In the genomic region with DNA sequence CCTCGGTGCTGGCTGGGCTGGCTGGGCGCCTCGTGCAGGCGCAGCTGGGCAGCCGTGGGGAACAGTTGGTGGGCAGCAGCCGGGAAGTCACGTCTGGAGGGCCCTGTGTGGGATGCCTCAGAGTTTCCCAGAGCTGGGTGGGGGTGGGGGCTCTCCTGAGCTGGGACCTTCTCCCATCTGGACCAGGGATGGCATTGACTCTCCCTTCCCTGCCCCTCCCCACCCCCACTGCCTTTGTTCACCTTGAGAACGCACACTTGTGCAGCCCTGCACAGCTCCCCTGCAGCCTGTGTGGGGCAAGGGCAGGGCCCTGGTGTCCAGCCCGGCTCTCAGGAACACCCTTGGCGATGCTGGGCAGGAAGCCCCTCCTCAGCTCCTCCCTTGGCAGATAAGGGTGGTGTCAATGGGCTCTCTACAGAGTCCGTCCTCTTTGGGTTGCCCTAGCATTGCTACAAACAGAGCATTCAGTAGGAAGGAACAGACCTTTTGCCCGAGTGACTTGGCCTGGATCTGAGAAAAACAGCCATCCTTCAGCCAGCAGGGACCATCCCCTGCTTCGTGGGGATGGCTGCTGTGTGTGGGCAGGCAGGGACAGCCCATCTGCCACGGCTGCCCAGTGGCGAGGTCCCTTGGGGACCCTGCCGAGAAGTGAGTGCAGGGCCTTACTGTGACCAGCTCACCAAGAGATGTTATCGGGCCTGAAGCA, we compare ENCODE assay signal across 11 cellular contexts. TPM values are rescaled to one million over a fixed set of nuclear protein-coding genes. Genes with fewer than 3 reads are reported as not detected.
A peak's percentile ranks its signal among the peaks of the same experiment; 100 is the strongest.
DNase-seq lines count a peak whose midpoint lies in the region; ATAC-seq and TF ChIP-seq lines count a peak whose summit lies in the region.
"Had no signal": no experiment of that assay in that cellular context is flagged by ENCODE, and none has a peak within 500 bp of the region (broad histone marks: within the 10 kb centered on the region; RNA-seq: fewer than 3 reads in every experiment).

No MANE protein-coding gene starts in this region.

- H3K4me3 Mint-ChIP-seq in GM23338 = no peak overlapping the region
- H3K4me3 Mint-ChIP-seq: CD4-positive, alpha-beta T cell; T-helper 17 cell had no signal

- H3K9me3 Mint-ChIP-seq in GM23338 = no peaks in the 10 kb centered on the region
- H3K9me3 Mint-ChIP-seq: CD4-positive, alpha-beta T cell had no signal

- no peaks in the 10 kb centered on the region for H3K9me2 ChIP-seq in GM23338 (ENCODE audit: insufficient read depth)

- H3K27ac ChIP-seq in BLaER1 treated with 17β-estradiol and CSF1 and Interleukin-3, amounts not matched to agents 10 nM and 100 nM = peak overlapping the region in 10 of 11 experiments; percentile 55 to 91 (median 83); a peak in 20 of 22 replicates
- no peak overlapping the region for H3K27ac ChIP-seq in GM23338 (ENCODE audit: low read depth)
- H3K27ac ChIP-seq in WERI-Rb-1 = peak overlapping the region; percentile 93

- H3K27me3 ChIP-seq in BLaER1 treated with 17β-estradiol and CSF1 and Interleukin-3, amounts not matched to agents 10 nM and 100 nM = 0 out of 22 replicates have a peak, but pooled peaks cover 0 to 3% (median 0%) of the 10 kb centered on the region in 11 experiments
- H3K27me3 ChIP-seq in GM23338 (ENCODE audit: insufficient read depth) = no peaks in the 10 kb centered on the region
- no peaks in the 10 kb centered on the region for H3K27me3 ChIP-seq in WERI-Rb-1 (ENCODE audit: insufficient read depth, low read depth, severe bottlenecking)

- H4K20me1 ChIP-seq in BLaER1 treated with 17β-estradiol and CSF1 and Interleukin-3, amounts not matched to agents 10 nM and 100 nM = no peaks in the 10 kb centered on the region
- no peaks in the 10 kb centered on the region for H4K20me1 ChIP-seq in GM23338 (replicated peaks; ENCODE audit: insufficient read depth)

- H3K27ac Mint-ChIP-seq in GM23338 = no peak overlapping the region
- H3K27ac Mint-ChIP-seq: CD4-positive, alpha-beta T cell; T-helper 17 cell had no signal

- DNase-seq in GM23338 (ENCODE audit: low spot score) = no peak
- peak; percentile 88 for DNase-seq in WERI-Rb-1
- peak; percentile 6 for DNase-seq in mucosa of gallbladder (ENCODE audit: low spot score)
- no peak for DNase-seq in T-helper 2 cell
- no peak for DNase-seq in GM19240 (ENCODE audit: insufficient read length, low spot score)
- no peak for DNase-seq in NCI-H2107 treated with DMSO at 0.1 percent for 48 hours (lab: John Stamatoyannopoulos, UW; ENCODE audit: unreplicated experiment)
- DNase-seq: CD4-positive, alpha-beta T cell; T-helper 17 cell had no signal

- ATAC-seq in GM23338 (no peak), HG02885 (IDR thresholded peaks at IDR 0.05; ENCODE audit: poor library complexity, unreplicated experiment) (no peak)
- ATAC-seq: T-helper 17 cell had no signal

- peaks cover 44% of the 10 kb centered on the region for H3K4me1 Mint-ChIP-seq in GM23338

- no peaks in the 10 kb centered on the region for H3K9me3 ChIP-seq in BLaER1 treated with 17β-estradiol and CSF1 and Interleukin-3, amounts not matched to agents 10 nM and 100 nM (replicated peaks in 1 of 11)
- no peaks in the 10 kb centered on the region for H3K9me3 ChIP-seq in WERI-Rb-1 (ENCODE audit: severe bottlenecking)

- H3K27me3 Mint-ChIP-seq in GM23338 (ENCODE audit: insufficient read depth, low read depth, poor library complexity) = peaks cover 11% of the 10 kb centered on the region
- H3K27me3 Mint-ChIP-seq: CD4-positive, alpha-beta T cell had no signal

- H3F3A ChIP-seq in GM23338 (replicated peaks; ENCODE audit: low read depth) = 0 out of 2 replicates have a peak, but pooled peaks cover 1% of the 10 kb centered on the region

- peak overlapping the region in 8 of 10 experiments; percentile 0 to 46 (median 21); a peak in 7 of 20 replicates for H3K4me3 ChIP-seq in BLaER1 treated with 17β-estradiol and CSF1 and Interleukin-3, amounts not matched to agents 10 nM and 100 nM
- no peak overlapping the region for H3K4me3 ChIP-seq in GM23338
- H3K4me3 ChIP-seq in WERI-Rb-1 (ENCODE audit: low read depth, low read length) = no peak overlapping the region
- H3K4me3 ChIP-seq: skin epidermis had no signal

- no peaks in the 10 kb centered on the region; the same call in 2 of the 3 replicates for H3K36me3 Mint-ChIP-seq in GM23338 (ENCODE audit: low read depth)

- H3K9ac ChIP-seq in BLaER1 treated with 17β-estradiol and CSF1 and Interleukin-3, amounts not matched to agents 10 nM and 100 nM = peak overlapping the region; percentile 42 to 82 (median 73); a peak in 20 of 22 replicates

- peak overlapping the region; percentile 68 to 97 (median 88) for H3K4me2 ChIP-seq in BLaER1 treated with 17β-estradiol and CSF1 and Interleukin-3, amounts not matched to agents 10 nM and 100 nM
- H3K4me2 ChIP-seq in GM23338 = no peak overlapping the region

- H3K79me2 ChIP-seq in GM23338 (replicated peaks; ENCODE audit: insufficient read depth) = no peaks in the 10 kb centered on the region

- H2AFZ ChIP-seq in GM23338 = peak overlapping the region; percentile 56; the same call in 1 of the 2 replicates

- no peaks in the 10 kb centered on the region for H3K36me3 ChIP-seq in BLaER1 treated with 17β-estradiol and CSF1 and Interleukin-3, amounts not matched to agents 10 nM and 100 nM
- no peaks in the 10 kb centered on the region for H3K36me3 ChIP-seq in GM23338 (ENCODE audit: insufficient read depth)
- no peaks in the 10 kb centered on the region for H3K36me3 ChIP-seq in WERI-Rb-1

- TF ChIP-seq CTCF in GM23338 (conservative IDR thresholded peaks at IDR 0.05; ENCODE audit: low read depth in 2 of 2) = no peak
- 0 out of 2 replicates have a peak, but pooled peaks have one; percentile 12 for TF ChIP-seq CTCF in WERI-Rb-1 (IDR thresholded peaks at IDR 0.05; ENCODE audit: low read depth, low read length)

- H3K4me1 ChIP-seq in BLaER1 treated with 17β-estradiol and CSF1 and Interleukin-3, amounts not matched to agents 10 nM and 100 nM = peaks cover 59 to 97% (median 92%) of the 10 kb centered on the region in 10 experiments
- peaks cover 42% of the 10 kb centered on the region for H3K4me1 ChIP-seq in GM23338 (ENCODE audit: insufficient read depth)

TF ChIP-seq in GM23338, 12 proteins besides CTCF, POLR2A, EP300 and RAD21:
- no peak for TF ChIP-seq STAT1 (IDR thresholded peaks at IDR 0.05; ENCODE audit: unreplicated experiment)
- TF ChIP-seq, protein P1, sequence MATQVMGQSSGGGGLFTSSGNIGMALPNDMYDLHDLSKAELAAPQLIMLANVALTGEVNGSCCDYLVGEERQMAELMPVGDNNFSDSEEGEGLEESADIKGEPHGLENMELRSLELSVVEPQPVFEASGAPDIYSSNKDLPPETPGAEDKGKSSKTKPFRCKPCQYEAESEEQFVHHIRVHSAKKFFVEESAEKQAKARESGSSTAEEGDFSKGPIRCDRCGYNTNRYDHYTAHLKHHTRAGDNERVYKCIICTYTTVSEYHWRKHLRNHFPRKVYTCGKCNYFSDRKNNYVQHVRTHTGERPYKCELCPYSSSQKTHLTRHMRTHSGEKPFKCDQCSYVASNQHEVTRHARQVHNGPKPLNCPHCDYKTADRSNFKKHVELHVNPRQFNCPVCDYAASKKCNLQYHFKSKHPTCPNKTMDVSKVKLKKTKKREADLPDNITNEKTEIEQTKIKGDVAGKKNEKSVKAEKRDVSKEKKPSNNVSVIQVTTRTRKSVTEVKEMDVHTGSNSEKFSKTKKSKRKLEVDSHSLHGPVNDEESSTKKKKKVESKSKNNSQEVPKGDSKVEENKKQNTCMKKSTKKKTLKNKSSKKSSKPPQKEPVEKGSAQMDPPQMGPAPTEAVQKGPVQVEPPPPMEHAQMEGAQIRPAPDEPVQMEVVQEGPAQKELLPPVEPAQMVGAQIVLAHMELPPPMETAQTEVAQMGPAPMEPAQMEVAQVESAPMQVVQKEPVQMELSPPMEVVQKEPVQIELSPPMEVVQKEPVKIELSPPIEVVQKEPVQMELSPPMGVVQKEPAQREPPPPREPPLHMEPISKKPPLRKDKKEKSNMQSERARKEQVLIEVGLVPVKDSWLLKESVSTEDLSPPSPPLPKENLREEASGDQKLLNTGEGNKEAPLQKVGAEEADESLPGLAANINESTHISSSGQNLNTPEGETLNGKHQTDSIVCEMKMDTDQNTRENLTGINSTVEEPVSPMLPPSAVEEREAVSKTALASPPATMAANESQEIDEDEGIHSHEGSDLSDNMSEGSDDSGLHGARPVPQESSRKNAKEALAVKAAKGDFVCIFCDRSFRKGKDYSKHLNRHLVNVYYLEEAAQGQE (IDR thresholded peaks at IDR 0.05; ENCODE audit: unreplicated experiment) = no peak
- no peak for TF ChIP-seq POLR2AphosphoS5 (IDR thresholded peaks at IDR 0.05; ENCODE audit: low read depth)
- TF ChIP-seq NANOG (IDR thresholded peaks at IDR 0.05; ENCODE audit: borderline replicate concordance) = no peak
- TF ChIP-seq ZNF114 (CRISPR knock-in tag; IDR thresholded peaks at IDR 0.05) = no peak
- TF ChIP-seq, protein P2, sequence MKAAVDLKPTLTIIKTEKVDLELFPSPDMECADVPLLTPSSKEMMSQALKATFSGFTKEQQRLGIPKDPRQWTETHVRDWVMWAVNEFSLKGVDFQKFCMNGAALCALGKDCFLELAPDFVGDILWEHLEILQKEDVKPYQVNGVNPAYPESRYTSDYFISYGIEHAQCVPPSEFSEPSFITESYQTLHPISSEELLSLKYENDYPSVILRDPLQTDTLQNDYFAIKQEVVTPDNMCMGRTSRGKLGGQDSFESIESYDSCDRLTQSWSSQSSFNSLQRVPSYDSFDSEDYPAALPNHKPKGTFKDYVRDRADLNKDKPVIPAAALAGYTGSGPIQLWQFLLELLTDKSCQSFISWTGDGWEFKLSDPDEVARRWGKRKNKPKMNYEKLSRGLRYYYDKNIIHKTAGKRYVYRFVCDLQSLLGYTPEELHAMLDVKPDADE (IDR thresholded peaks at IDR 0.05) = no peak
- no peak for TF ChIP-seq EZH2phosphoT487 (IDR thresholded peaks at IDR 0.05; ENCODE audit: unreplicated experiment)
- TF ChIP-seq ZNF331 (CRISPR knock-in tag; IDR thresholded peaks at IDR 0.05; ENCODE audit: low read depth) = no peak
TF ChIP-seq in GM23338: peak in this region for 0.

RNA-seq across cellular contexts. Expression of a gene that starts 25.5 kb away (rescaled TPM):
- total RNA-seq in GM23338 (2014; rRNA removed; shearing (Covaris generic)) = 21.5 and 23.5 TPM in 2 replicates
- polyA plus RNA-seq in GM23338 (2016; fragmentation: Nextera tagmentation; extraction: Ambion mirVana) = 28.6 and 35.7 TPM in 2 replicates
- total RNA-seq in mucosa of gallbladder = 86.0 TPM

Comparison
In these comparisons a context has a peak if more than half of its experiments do, and no peak if none do; other contexts are left out.
1. H3K4me3 ChIP-seq: peak in BLaER1 treated with 17β-estradiol and CSF1 and Interleukin-3, amounts not matched to agents 10 nM and 100 nM (8 of 10); none in GM23338 (single experiment) and WERI-Rb-1 (single experiment).
2. DNase-seq: peak in WERI-Rb-1 (single experiment) and mucosa of gallbladder (single experiment); none in GM23338 (single experiment), T-helper 2 cell (0 of 5), GM19240 (single experiment) and NCI-H2107 treated with DMSO at 0.1 percent for 48 hours (single experiment).